Comparison of ENCODE assay signal across 2 cellular contexts in genomic region chr17:28119560-28119959, GRCh38.
TF ChIP-seq lines count a peak whose summit lies in the region.

No MANE protein-coding gene starts in this region.

TF ChIP-seq in liver, 16 proteins besides CTCF, POLR2A, EP300 and RAD21 (continued from another document):
- peak in 1 of 2 donors; percentile 15 for TF ChIP-seq JUND (IDR thresholded peaks at IDR 0.05)
- peak; percentile 39 for TF ChIP-seq FOXA2 (IDR thresholded peaks at IDR 0.05)
- peak; percentile 34 to 39 for TF ChIP-seq HNF4A (conservative IDR thresholded peaks at IDR 0.05)
- no peak for TF ChIP-seq ZBTB33 (IDR thresholded peaks at IDR 0.05)
- TF ChIP-seq NR2F2 (IDR thresholded peaks at IDR 0.05), result no peak

TF ChIP-seq in HepG2, 621 proteins besides CTCF, POLR2A, EP300 and RAD21:
- TF ChIP-seq MYPOP (CRISPR knock-in tag; IDR thresholded peaks at IDR 0.05) (no peak), ZHX2 (IDR thresholded peaks at IDR 0.05; ENCODE audit: low read depth) (no peak), ZHX2 (CRISPR knock-in tag; IDR thresholded peaks at IDR 0.05; ENCODE audit: borderline replicate concordance) (no peak), NR3C1 (CRISPR knock-in tag; IDR thresholded peaks at IDR 0.05) (no peak), U2AF1 (optimal IDR thresholded peaks at IDR 0.05; ENCODE audit: low read depth, low read length) (no peak), RCOR2 (CRISPR knock-in tag; IDR thresholded peaks at IDR 0.05) (no peak), KDM5B (CRISPR knock-in tag; IDR thresholded peaks at IDR 0.05; ENCODE audit: borderline replicate concordance) (no peak), ZNF775 (CRISPR knock-in tag; IDR thresholded peaks at IDR 0.05; ENCODE audit: borderline replicate concordance) (no peak)
